In genomic region chr15:33104276-33104675, GRCh38 we compare ENCODE assay signal across 10 cellular contexts.
DNase-seq lines count a peak whose midpoint lies in the region; ATAC-seq and TF ChIP-seq lines count a peak whose summit lies in the region.
"Had no signal": no experiment of that assay in that cellular context is flagged by ENCODE, and none has a peak within 500 bp of the region (broad histone marks: within the 10 kb centered on the region; RNA-seq: fewer than 3 reads in every experiment).

No MANE protein-coding gene starts in this region.

- H4K20me1 ChIP-seq in OCI-LY7 (ENCODE audit: insufficient read depth, low read length) = no peaks in the 10 kb centered on the region

- H3K27ac ChIP-seq in SJCRH30 = peak overlapping the region; percentile 1; the same call in 1 of the 2 replicates
- peak overlapping the region; percentile 53 for H3K27ac ChIP-seq in effector memory CD4-positive, alpha-beta T cell (ENCODE audit: insufficient read depth, low read length, poor library complexity, severe bottlenecking)
- H3K27ac ChIP-seq in OCI-LY7 (ENCODE audit: low read depth, low read length, poor library complexity, severe bottlenecking) = no peak overlapping the region

- H3K9me3 ChIP-seq in SJCRH30 (replicated peaks) (no peaks in the 10 kb centered on the region), OCI-LY7 (ENCODE audit: low read length) (no peaks in the 10 kb centered on the region)
- H3K9me3 ChIP-seq in effector memory CD4-positive, alpha-beta T cell (ENCODE audit: control insufficient read depth, low read length) = peaks cover 3% of the 10 kb centered on the region

- H3K4me3 ChIP-seq in SJCRH30 (no peak overlapping the region), OCI-LY7 (ENCODE audit: low read depth, low read length, poor library complexity, severe bottlenecking) (no peak overlapping the region)
- H3K4me3 ChIP-seq in effector memory CD4-positive, alpha-beta T cell (ENCODE audit: insufficient read depth, low read depth, low read length, poor library complexity, severe bottlenecking) = no peak overlapping the region

- H3K36me3 ChIP-seq in SJCRH30 (no peaks in the 10 kb centered on the region), OCI-LY7 (ENCODE audit: insufficient read depth, low read length) (no peaks in the 10 kb centered on the region)
- no peaks in the 10 kb centered on the region for H3K36me3 ChIP-seq in effector memory CD4-positive, alpha-beta T cell (ENCODE audit: control insufficient read depth, insufficient read depth, low read length)

- H3K79me2 ChIP-seq in OCI-LY7 (ENCODE audit: insufficient read depth, low read depth, low read length) = no peaks in the 10 kb centered on the region

- H3K4me2 ChIP-seq in OCI-LY7 (ENCODE audit: low read length) = no peak overlapping the region

- CTCF ChIA-PET in activated naive CD4-positive, alpha-beta T cell treated with anti-CD3 and anti-CD28 coated beads for 36 hours (lab: Charles Lee) = interaction anchor here (0.9 to 2.0 kb wide), 4 partner anchors 14 to 28 kb away, joined by 3 to 5 read pairs (median 4); no protein-coding TSS in a partner anchor
- CTCF ChIA-PET in OCI-LY7 (lab: Charles Lee; ENCODE audit: unreplicated experiment) = no interaction called here

- no peak for TF ChIP-seq CTCF in OCI-LY7 (conservative IDR thresholded peaks at IDR 0.05; ENCODE audit: low read length)

- H2AFZ ChIP-seq in OCI-LY7 (ENCODE audit: low read length) = no peak overlapping the region

- peak; percentile 32 for DNase-seq in activated naive CD4-positive, alpha-beta T cell treated with anti-CD3 and anti-CD28 coated beads for 36 hours
- no peak for DNase-seq in activated naive CD4-positive, alpha-beta T cell treated with anti-CD3 and anti-CD28 coated beads, Interleukin-2, amount 50 U/mL, for 16 hours
- peak in 1 of 2 experiments; percentile 62 for DNase-seq in SJCRH30
- DNase-seq in effector memory CD4-positive, alpha-beta T cell = peak in 1 of 3 donors; percentile 23
- DNase-seq in stimulated activated effector memory CD8-positive, alpha-beta T cell treated with anti-CD3 and anti-CD28 coated beads, Interleukin-12 subunit alpha, Interleukin-12 subunit beta, amount 100 ng/mL, for 72 hours (ENCODE audit: low spot score in 2 of 2) = no peak
- no peak for DNase-seq in OCI-LY7 (ENCODE audit: low spot score)
- DNase-seq in NCI-H128 (lab: John Stamatoyannopoulos, UW; ENCODE audit: unreplicated experiment) = no peak
- DNase-seq: activated CD4-positive, CD25-positive, alpha-beta regulatory T cell treated with anti-CD3 and anti-CD28 coated beads, Interleukin-2, amount 50 U/mL, for 72 hours; NCI-H446 had no signal

- intact Hi-C loops in activated naive CD4-positive, alpha-beta T cell treated with anti-CD3 and anti-CD28 coated beads for 36 hours (cut with micrococcal nuclease) = loop anchor here (1.0 to 5.0 kb wide), 2 partner anchors 18 to 98 kb away; no protein-coding TSS in a partner anchor
- intact Hi-C loops in OCI-LY7 (cut with micrococcal nuclease; ENCODE audit: unreplicated experiment) = no loop called here

- no peaks in the 10 kb centered on the region for H3K27me3 ChIP-seq in SJCRH30
- no peaks in the 10 kb centered on the region for H3K27me3 ChIP-seq in effector memory CD4-positive, alpha-beta T cell (replicated peaks; ENCODE audit: control insufficient read depth, insufficient read depth, low read length, poor library complexity, severe bottlenecking)

- H3K36me3 Mint-ChIP-seq in activated naive CD4-positive, alpha-beta T cell treated with anti-CD3 and anti-CD28 coated beads for 36 hours (ENCODE audit: low read depth) = no peaks in the 10 kb centered on the region
- no peaks in the 10 kb centered on the region for H3K36me3 Mint-ChIP-seq in stimulated activated effector memory CD8-positive, alpha-beta T cell treated with anti-CD3 and anti-CD28 coated beads, Interleukin-12 subunit alpha, Interleukin-12 subunit beta, amount 100 ng/mL, for 72 hours

- no peaks in the 10 kb centered on the region for H3K9me3 Mint-ChIP-seq in activated naive CD4-positive, alpha-beta T cell treated with anti-CD3 and anti-CD28 coated beads for 36 hours
- no peaks in the 10 kb centered on the region for H3K9me3 Mint-ChIP-seq in stimulated activated effector memory CD8-positive, alpha-beta T cell treated with anti-CD3 and anti-CD28 coated beads, Interleukin-12 subunit alpha, Interleukin-12 subunit beta, amount 100 ng/mL, for 72 hours

- H3K27ac Mint-ChIP-seq in activated naive CD4-positive, alpha-beta T cell treated with anti-CD3 and anti-CD28 coated beads for 36 hours = no peak overlapping the region
- no peak overlapping the region for H3K27ac Mint-ChIP-seq in stimulated activated effector memory CD8-positive, alpha-beta T cell treated with anti-CD3 and anti-CD28 coated beads, Interleukin-12 subunit alpha, Interleukin-12 subunit beta, amount 100 ng/mL, for 72 hours

- no TSS peak for BruUV-seq in OCI-LY7 (replicated peaks; lab: Mats Ljungman, UMichigan)

- peak; percentile 83 for ATAC-seq in stimulated activated effector memory CD8-positive, alpha-beta T cell treated with anti-CD3 and anti-CD28 coated beads, Interleukin-12 subunit alpha, Interleukin-12 subunit beta, amount 100 ng/mL, for 72 hours
- ATAC-seq in GM21717 (IDR thresholded peaks at IDR 0.05; ENCODE audit: unreplicated experiment) = no peak

- H3K27me3 Mint-ChIP-seq in activated naive CD4-positive, alpha-beta T cell treated with anti-CD3 and anti-CD28 coated beads for 36 hours (ENCODE audit: low read depth) = peaks cover 2% of the 10 kb centered on the region

- POLR2A ChIA-PET in OCI-LY7 (lab: Charles Lee) = interaction anchor here (0.7 kb wide), 1 partner anchor 25 kb away, joined by 3 read pairs; no protein-coding TSS in a partner anchor

- no peaks in the 10 kb centered on the region for H3K9me2 ChIP-seq in OCI-LY7 (ENCODE audit: insufficient read depth, low read length)

- no peak overlapping the region for H3K4me3 Mint-ChIP-seq in activated naive CD4-positive, alpha-beta T cell treated with anti-CD3 and anti-CD28 coated beads for 36 hours
- H3K4me3 Mint-ChIP-seq in stimulated activated effector memory CD8-positive, alpha-beta T cell treated with anti-CD3 and anti-CD28 coated beads, Interleukin-12 subunit alpha, Interleukin-12 subunit beta, amount 100 ng/mL, for 72 hours = no peak overlapping the region

- peaks cover 16% of the 10 kb centered on the region for H3K4me1 ChIP-seq in SJCRH30
- peaks cover 11% of the 10 kb centered on the region for H3K4me1 ChIP-seq in effector memory CD4-positive, alpha-beta T cell (ENCODE audit: control insufficient read depth, insufficient read depth, low read length, poor library complexity, severe bottlenecking)
- H3K4me1 ChIP-seq in OCI-LY7 (ENCODE audit: insufficient read depth, low read length, poor library complexity, severe bottlenecking) = no peaks in the 10 kb centered on the region

- H3K4me1 Mint-ChIP-seq in activated naive CD4-positive, alpha-beta T cell treated with anti-CD3 and anti-CD28 coated beads for 36 hours (ENCODE audit: low read depth) = peaks cover 6% of the 10 kb centered on the region
- H3K4me1 Mint-ChIP-seq in stimulated activated effector memory CD8-positive, alpha-beta T cell treated with anti-CD3 and anti-CD28 coated beads, Interleukin-12 subunit alpha, Interleukin-12 subunit beta, amount 100 ng/mL, for 72 hours = no peaks in the 10 kb centered on the region
